ENCODE assay signal across 8 cellular contexts in the genomic region with DNA sequence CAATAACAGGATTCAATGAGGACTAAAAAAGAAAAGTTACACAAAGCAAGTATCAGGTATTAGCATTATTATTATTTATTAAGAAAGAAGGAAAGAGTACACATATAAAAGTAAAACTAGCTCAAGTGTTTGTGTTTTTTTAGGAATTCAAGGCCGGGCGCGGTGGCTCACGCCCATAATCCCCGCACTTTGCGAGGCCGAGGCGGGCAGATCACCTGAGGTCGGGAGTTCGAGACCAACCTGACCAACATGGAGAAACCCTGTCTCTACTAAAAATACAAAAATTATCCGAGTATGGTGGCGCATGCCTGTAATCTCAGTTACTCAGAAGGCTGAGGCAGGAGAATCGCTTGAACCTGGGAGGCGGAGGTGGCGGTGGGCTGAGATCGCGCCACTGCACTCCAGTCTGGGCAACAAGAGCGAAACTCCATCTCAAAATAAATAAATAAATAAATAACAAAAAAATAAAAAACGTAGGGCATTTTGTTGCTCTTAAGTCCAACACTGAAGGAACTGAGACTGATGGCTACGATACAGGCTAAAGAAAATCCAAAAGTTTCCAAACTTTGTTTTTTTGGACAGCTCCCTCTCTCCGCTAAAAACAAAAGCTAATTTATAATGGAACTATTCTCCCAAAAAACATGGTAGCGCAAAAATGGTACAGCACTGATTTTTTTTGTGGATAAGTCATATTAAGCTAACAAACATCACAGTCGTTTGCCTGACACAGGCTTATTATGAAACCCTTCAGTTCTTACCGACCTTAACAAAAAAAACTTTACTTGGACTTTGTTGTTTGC. TPM values are rescaled to one million over a fixed set of nuclear protein-coding genes. Genes with fewer than 3 reads are reported as not detected.
DNase-seq lines count a peak whose midpoint lies in the region; ATAC-seq, FAIRE-seq and TF ChIP-seq lines count a peak whose summit lies in the region.

No MANE protein-coding gene starts in this region.

- H3K4me2 ChIP-seq in OCI-LY1 (ENCODE audit: low read length), result peak overlapping the region; percentile 82
- peak overlapping the region; percentile 78 for H3K4me2 ChIP-seq in endothelial cell of umbilical vein (ENCODE audit: insufficient read depth, low read length)

- dilution Hi-C loops in endothelial cell of umbilical vein (cut with MboI; ENCODE audit: extremely low pct_ligation_motif_present, low sequenced_read_pairs), result no loop called here

- H3K9me2 ChIP-seq in OCI-LY1 (ENCODE audit: low read depth, low read length), result no peaks in the 10 kb centered on the region

- H3K9me1 ChIP-seq in endothelial cell of umbilical vein (replicated peaks; ENCODE audit: control insufficient read depth, extremely low read depth, insufficient read depth, low read length), result no peaks in the 10 kb centered on the region

- no peak for TF ChIP-seq CTCF in OCI-LY1 (IDR thresholded peaks at IDR 0.05; ENCODE audit: low read length)
- TF ChIP-seq CTCF in endothelial cell of umbilical vein (IDR thresholded peaks at IDR 0.05; ENCODE audit: extremely low read depth in 1 of 2, insufficient read depth in 1 of 2, low read depth in 1 of 2, low read length in 2 of 2), result no peak
- no peak for TF ChIP-seq CTCF in ovary (IDR thresholded peaks at IDR 0.05)

- H3K4me1 Mint-ChIP-seq in CD8-positive, alpha-beta memory T cell, result peaks cover 50 to 67% (median 65%) of the 10 kb centered on the region in 3 donors

- H3K27me3 Mint-ChIP-seq in CD8-positive, alpha-beta memory T cell, result no peaks in the 10 kb centered on the region

- 76 to 86% (median 77%) methylated on average over 24 of the region's 24 CpGs for WGBS in ovary, 3 donors

- no peaks in the 10 kb centered on the region for H3K9me3 ChIP-seq in CD8-positive, alpha-beta memory T cell (ENCODE audit: low read length)
- no peaks in the 10 kb centered on the region for H3K9me3 ChIP-seq in OCI-LY1 (ENCODE audit: low read length)
- no peaks in the 10 kb centered on the region for H3K9me3 ChIP-seq in endothelial cell of umbilical vein (replicated peaks; ENCODE audit: control insufficient read depth, insufficient read depth, low read length)
- H3K9me3 ChIP-seq in ovary, result no peaks in the 10 kb centered on the region

- no peak for DNase-seq in CD8-positive, alpha-beta memory T cell
- DNase-seq in endothelial cell of umbilical vein (ENCODE audit: low read depth, low spot score), result no peak
- no peak for DNase-seq in ovary
- no peak for DNase-seq in Ammon's horn (ENCODE audit: low spot score)
- DNase-seq in activated CD8-positive, alpha-beta memory T cell treated with anti-CD3 and anti-CD28 coated beads, Interleukin-2, amount 50 U/mL, for 4 hours, result no peak
- no peak for DNase-seq in hepatic stellate cell (ENCODE audit: low spot score)

- CTCF ChIA-PET in CD8-positive, alpha-beta memory T cell (lab: Charles Lee), result interaction anchor here (0.8 to 5.5 kb wide), 8 partner anchors 14 to 200 kb away, joined by 3 to 38 read pairs (median 4); partner anchors contain the start of gene RNF125
- CTCF ChIA-PET in endothelial cell of umbilical vein (lab: Charles Lee), result interaction anchor here (0.9 to 3.0 kb wide), 4 partner anchors 10 to 217 kb away, joined by 3 to 11 read pairs (median 7); no protein-coding TSS in a partner anchor

- H3F3A ChIP-seq in OCI-LY1 (ENCODE audit: insufficient read depth, low read length), result no peaks in the 10 kb centered on the region

- H2AFZ ChIP-seq in OCI-LY1 (ENCODE audit: low read length) (no peak overlapping the region), endothelial cell of umbilical vein (ENCODE audit: low read depth, low read length) (no peak overlapping the region)

- H3K36me3 ChIP-seq in CD8-positive, alpha-beta memory T cell (ENCODE audit: insufficient read depth, low read length), result no peaks in the 10 kb centered on the region
- H3K36me3 ChIP-seq in OCI-LY1 (ENCODE audit: insufficient read depth, low read length), result peaks cover 3% of the 10 kb centered on the region
- no peaks in the 10 kb centered on the region for H3K36me3 ChIP-seq in endothelial cell of umbilical vein (ENCODE audit: control insufficient read depth in 2 of 2, extremely low read depth in 1 of 2, insufficient read depth in 2 of 2, low read length in 2 of 2)
- no peaks in the 10 kb centered on the region for H3K36me3 ChIP-seq in ovary

- H3K79me2 ChIP-seq in OCI-LY1 (ENCODE audit: insufficient read depth, low read length) (peaks cover 56% of the 10 kb centered on the region), endothelial cell of umbilical vein (ENCODE audit: control insufficient read depth, insufficient read depth, low read length) (peaks cover 57% of the 10 kb centered on the region)

- no TSS peak for BruUV-seq in endothelial cell of umbilical vein (replicated peaks; lab: Mats Ljungman, UMichigan)

- TF ChIP-seq POLR2A in endothelial cell of umbilical vein (IDR thresholded peaks at IDR 0.05; ENCODE audit: low read depth, low read length) (no peak), ovary (IDR thresholded peaks at IDR 0.05) (no peak)

- H4K20me1 ChIP-seq in OCI-LY1 (ENCODE audit: insufficient read depth, low read length) (no peaks in the 10 kb centered on the region), endothelial cell of umbilical vein (replicated peaks; ENCODE audit: control insufficient read depth, extremely low read depth, insufficient read depth, low read length) (peaks cover 2% of the 10 kb centered on the region)

- ATAC-seq in GM21737 (IDR thresholded peaks at IDR 0.05; ENCODE audit: unreplicated experiment), result no peak

- H3K9ac ChIP-seq in OCI-LY1 (ENCODE audit: low read length) (peak overlapping the region; percentile 80), endothelial cell of umbilical vein (replicated peaks; ENCODE audit: extremely low read depth, insufficient read depth, low read length) (peak overlapping the region; percentile 85)

- H3K4me3 ChIP-seq in CD8-positive, alpha-beta memory T cell (ENCODE audit: low read length), result peak overlapping the region; percentile 90
- peak overlapping the region; percentile 90 for H3K4me3 ChIP-seq in OCI-LY1 (ENCODE audit: low read depth, low read length, poor library complexity, severe bottlenecking)
- peak overlapping the region in 2 of 3 experiments; percentile 85 to 86 for H3K4me3 ChIP-seq in endothelial cell of umbilical vein (replicated peaks in 1 of 3; ENCODE audit: insufficient read depth in 1 of 3, low read depth in 1 of 3, low read length in 3 of 3)
- H3K4me3 ChIP-seq in ovary, result peak overlapping the region; percentile 62

- H3K27ac ChIP-seq in CD8-positive, alpha-beta memory T cell (ENCODE audit: low read depth, low read length), result no peak overlapping the region
- H3K27ac ChIP-seq in OCI-LY1 (ENCODE audit: low read depth, low read length, poor library complexity, severe bottlenecking), result no peak overlapping the region
- H3K27ac ChIP-seq in endothelial cell of umbilical vein (ENCODE audit: insufficient read depth, low read depth, low read length), result no peak overlapping the region
- H3K27ac ChIP-seq in ovary, result no peak overlapping the region

- peak overlapping the region in 6 of 8 donors; percentile 31 to 100 (median 97) for H3K27ac Mint-ChIP-seq in CD8-positive, alpha-beta memory T cell

- H3K9me3 Mint-ChIP-seq in CD8-positive, alpha-beta memory T cell, result no peaks in the 10 kb centered on the region

- H3K36me3 Mint-ChIP-seq in CD8-positive, alpha-beta memory T cell, result peaks cover 0 to 23% (median 0%) of the 10 kb centered on the region in 3 donors

- intact Hi-C loops in endothelial cell of umbilical vein (cut with micrococcal nuclease) (no loop called here), ovary (cut with DNase I) (loop anchor here in 1 of 4 donors (5.0 kb wide), 1 partner anchor 151 kb away; the partner anchor contains the start of gene RNF138)

- peak overlapping the region; percentile 97 to 100 (median 99) for H3K4me3 Mint-ChIP-seq in CD8-positive, alpha-beta memory T cell

- POLR2A ChIA-PET in CD8-positive, alpha-beta memory T cell (lab: Charles Lee), result interaction anchor here (2.7 kb wide), 1 partner anchor 151 kb away, joined by 32 read pairs; the partner anchor contains the start of gene RNF138
- POLR2A ChIA-PET in endothelial cell of umbilical vein (lab: Charles Lee), result interaction anchor here (2.2 kb wide), 1 partner anchor 10 kb away, joined by 7 read pairs; no protein-coding TSS in a partner anchor

- H3K27me3 ChIP-seq in CD8-positive, alpha-beta memory T cell (ENCODE audit: insufficient read depth, low read length, poor library complexity, severe bottlenecking), result no peaks in the 10 kb centered on the region
- no peaks in the 10 kb centered on the region for H3K27me3 ChIP-seq in OCI-LY1 (ENCODE audit: insufficient read depth, low read length)
- H3K27me3 ChIP-seq in endothelial cell of umbilical vein (ENCODE audit: control insufficient read depth in 2 of 2, insufficient read depth in 2 of 2, low read length in 2 of 2), result peaks cover 0 to 2% of the 10 kb centered on the region in 2 experiments
- H3K27me3 ChIP-seq in ovary, result no peaks in the 10 kb centered on the region

- no peak for TF ChIP-seq EP300 in ovary (IDR thresholded peaks at IDR 0.05)

- FAIRE-seq in endothelial cell of umbilical vein (lab: Jason Lieb, UNC), result no peak

- peaks cover 26% of the 10 kb centered on the region for H3K4me1 ChIP-seq in CD8-positive, alpha-beta memory T cell (ENCODE audit: insufficient read depth, low read length)
- H3K4me1 ChIP-seq in OCI-LY1 (ENCODE audit: insufficient read depth, low read length, severe bottlenecking), result peaks cover 23% of the 10 kb centered on the region
- peaks cover 14% of the 10 kb centered on the region for H3K4me1 ChIP-seq in endothelial cell of umbilical vein (ENCODE audit: control insufficient read depth, extremely low read depth, insufficient read depth, low read length)
- H3K4me1 ChIP-seq in ovary (ENCODE audit: insufficient read depth), result peaks cover 2% of the 10 kb centered on the region

TF ChIP-seq in endothelial cell of umbilical vein, 7 proteins besides CTCF, POLR2A, EP300 and RAD21 (continues in another document):
- TF ChIP-seq FOS (IDR thresholded peaks at IDR 0.05; ENCODE audit: borderline replicate concordance, insufficient read depth, low read length), result no peak
- TF ChIP-seq, protein P1, sequence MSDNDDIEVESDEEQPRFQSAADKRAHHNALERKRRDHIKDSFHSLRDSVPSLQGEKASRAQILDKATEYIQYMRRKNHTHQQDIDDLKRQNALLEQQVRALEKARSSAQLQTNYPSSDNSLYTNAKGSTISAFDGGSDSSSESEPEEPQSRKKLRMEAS (IDR thresholded peaks at IDR 0.05; ENCODE audit: insufficient read depth, insufficient read length), result no peak

RNA-seq across cellular contexts. Expression of gene TRAPPC8, which starts 1.7 kb away (rescaled TPM):
- total RNA-seq in CD8-positive, alpha-beta memory T cell, result 10 to 100 TPM; 29.2 to 34.8 TPM
- 20.2 TPM for polyA plus RNA-seq in CD8-positive, alpha-beta memory T cell
- total RNA-seq in endothelial cell of umbilical vein (30.1 and 34.1 TPM in 2 replicates), ovary (10 to 100 TPM; 23.1 to 47.1 (median 33.1) TPM)
- polyA plus RNA-seq in endothelial cell of umbilical vein (23.1 and 25.0 TPM in 2 replicates), ovary (10 to 100 TPM; 15.5 to 15.6 TPM)
- 27.9 and 28.1 TPM in 2 replicates for polyA plus RNA-seq in endothelial cell of umbilical vein (2011; cell fraction: cytosol; rRNA removed)
- polyA plus RNA-seq in endothelial cell of umbilical vein (2011; cell fraction: nucleus; rRNA removed), result 51.4 and 55.7 TPM in 2 replicates
- 16.2 and 24.5 TPM in 2 replicates for polyA plus RNA-seq in endothelial cell of umbilical vein (2012)
- polyA minus RNA-seq in endothelial cell of umbilical vein, result 93.2 and 97.5 TPM in 2 replicates
- 19.5 TPM for polyA minus RNA-seq in endothelial cell of umbilical vein (2011; cell fraction: cytosol; rRNA and poly(A)+ RNA removed)
- 73.7 and 129 TPM in 2 replicates for polyA minus RNA-seq in endothelial cell of umbilical vein (2011; cell fraction: nucleus; rRNA and poly(A)+ RNA removed)
